9 cellular contexts compared by ENCODE assay signal in the genomic region with DNA sequence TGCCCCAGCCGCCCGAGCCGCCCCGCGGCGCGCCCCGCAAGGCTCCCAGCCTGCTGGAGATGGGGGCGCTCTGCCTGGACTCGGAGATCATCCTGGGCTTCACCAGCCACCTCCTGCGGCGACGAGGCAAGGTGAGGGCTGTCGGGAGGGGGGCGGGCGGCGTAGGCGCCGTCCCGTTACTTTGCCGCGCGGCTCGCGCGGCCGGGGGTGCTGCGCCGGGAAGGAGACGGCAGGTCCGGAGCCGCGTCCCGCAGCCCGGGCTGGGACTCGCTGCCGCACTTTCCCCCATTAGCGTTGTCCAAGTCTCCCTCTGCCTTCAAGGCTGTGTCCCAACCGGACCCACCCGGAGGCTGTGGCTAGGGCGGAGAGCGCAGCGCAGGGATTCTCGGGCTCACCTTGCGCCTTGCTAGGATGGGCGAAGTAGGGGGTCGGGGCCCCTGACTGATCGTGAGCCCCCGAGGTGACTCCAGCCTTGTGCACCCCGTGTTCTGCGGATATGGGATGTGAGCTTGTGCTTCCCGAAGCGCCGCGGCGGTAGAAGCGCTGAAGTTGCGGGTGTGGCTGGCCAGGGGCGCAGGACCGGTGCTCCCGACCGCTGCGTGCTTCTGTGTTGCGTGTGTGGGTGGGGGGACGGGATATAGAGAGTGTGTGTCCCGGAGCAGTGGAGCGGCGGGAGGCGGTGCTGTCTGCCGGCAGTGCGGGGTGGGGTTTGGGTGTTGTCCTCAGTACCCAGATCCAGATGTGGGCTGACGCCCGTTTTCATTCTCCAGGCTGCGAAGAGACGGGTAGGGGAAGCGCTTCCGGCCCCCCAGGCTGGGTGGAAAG. TPM values are rescaled to one million over a fixed set of nuclear protein-coding genes. Genes with fewer than 3 reads are reported as not detected.
A peak's percentile ranks its signal among the peaks of the same experiment; 100 is the strongest.
DNase-seq lines count a peak whose midpoint lies in the region; ATAC-seq and TF ChIP-seq lines count a peak whose summit lies in the region.
"Had no signal": no experiment of that assay in that cellular context is flagged by ENCODE, and none has a peak within 500 bp of the region (broad histone marks: within the 10 kb centered on the region; RNA-seq: fewer than 3 reads in every experiment).

No MANE protein-coding gene starts in this region.

- peak; percentile 9 to 17 for DNase-seq in activated CD4-positive, alpha-beta T cell treated with anti-CD3 and anti-CD28 coated beads, Interleukin-2, amount 50 U/mL, for 48 hours
- no peak for DNase-seq in activated CD4-positive, alpha-beta T cell treated with anti-CD3 and anti-CD28 coated beads, Interleukin-2, amount 50 U/mL, for 4 hours
- no peak for DNase-seq in activated T-helper 1 cell treated with anti-CD3 and anti-CD28 coated beads, Interleukin-12 subunit alpha, Interleukin-12 subunit beta, Interleukin-2, Interleukin-4 antibody, amounts not matched to agents 30 ng/mL and 10 ng/mL and 1 ng/mL, durations not matched to agents 14 hours and 24 hours and 36 hours (ENCODE audit: low spot score)
- DNase-seq in islet precursor cell (peak; percentile 54), foreskin keratinocyte (no peak), DMS53 treated with DMSO at 0.1 percent for 48 hours (lab: John Stamatoyannopoulos, UW; ENCODE audit: unreplicated experiment) (no peak)
- DNase-seq in stimulated activated naive CD8-positive, alpha-beta T cell treated with anti-CD3 and anti-CD28 coated beads, Interleukin-15, amount 100 ng/mL, for 72 hours: peak; percentile 10 to 23

- no peaks in the 10 kb centered on the region for H3K9me3 Mint-ChIP-seq in activated T-helper 1 cell treated with anti-CD3 and anti-CD28 coated beads, Interleukin-12 subunit alpha, Interleukin-12 subunit beta, Interleukin-2, Interleukin-4 antibody, amounts not matched to agents 30 ng/mL and 10 ng/mL and 1 ng/mL, durations not matched to agents 14 hours and 24 hours and 36 hours
- H3K9me3 Mint-ChIP-seq in stimulated activated naive CD8-positive, alpha-beta T cell treated with anti-CD3 and anti-CD28 coated beads, Interleukin-15, amount 100 ng/mL, for 72 hours: no peaks in the 10 kb centered on the region

- peaks cover 27% of the 10 kb centered on the region for H3K27me3 Mint-ChIP-seq in activated T-helper 1 cell treated with anti-CD3 and anti-CD28 coated beads, Interleukin-12 subunit alpha, Interleukin-12 subunit beta, Interleukin-2, Interleukin-4 antibody, amounts not matched to agents 30 ng/mL and 10 ng/mL and 1 ng/mL, durations not matched to agents 14 hours and 24 hours and 36 hours (ENCODE audit: insufficient read depth)
- peaks cover 83% of the 10 kb centered on the region for H3K27me3 Mint-ChIP-seq in stimulated activated naive CD8-positive, alpha-beta T cell treated with anti-CD3 and anti-CD28 coated beads, Interleukin-15, amount 100 ng/mL, for 72 hours

- H3K27ac ChIP-seq in foreskin keratinocyte: no peak overlapping the region

- H3K4me1 ChIP-seq in foreskin keratinocyte: no peaks in the 10 kb centered on the region

- peaks cover 66% of the 10 kb centered on the region for H3K27me3 ChIP-seq in foreskin keratinocyte

- TF ChIP-seq CTCF in foreskin keratinocyte (conservative IDR thresholded peaks at IDR 0.05): no peak

- no peak overlapping the region for H3K27ac Mint-ChIP-seq in activated T-helper 1 cell treated with anti-CD3 and anti-CD28 coated beads, Interleukin-12 subunit alpha, Interleukin-12 subunit beta, Interleukin-2, Interleukin-4 antibody, amounts not matched to agents 30 ng/mL and 10 ng/mL and 1 ng/mL, durations not matched to agents 14 hours and 24 hours and 36 hours
- no peak overlapping the region for H3K27ac Mint-ChIP-seq in stimulated activated naive CD8-positive, alpha-beta T cell treated with anti-CD3 and anti-CD28 coated beads, Interleukin-15, amount 100 ng/mL, for 72 hours

- ATAC-seq in stimulated activated naive CD8-positive, alpha-beta T cell treated with anti-CD3 and anti-CD28 coated beads, Interleukin-15, amount 100 ng/mL, for 72 hours: no peak
- ATAC-seq in GM21723 (IDR thresholded peaks at IDR 0.05; ENCODE audit: unreplicated experiment) (no peak), foreskin keratinocyte (no peak)

- peak overlapping the region; percentile 19 for H3K4me3 Mint-ChIP-seq in activated T-helper 1 cell treated with anti-CD3 and anti-CD28 coated beads, Interleukin-12 subunit alpha, Interleukin-12 subunit beta, Interleukin-2, Interleukin-4 antibody, amounts not matched to agents 30 ng/mL and 10 ng/mL and 1 ng/mL, durations not matched to agents 14 hours and 24 hours and 36 hours
- H3K4me3 Mint-ChIP-seq in stimulated activated naive CD8-positive, alpha-beta T cell treated with anti-CD3 and anti-CD28 coated beads, Interleukin-15, amount 100 ng/mL, for 72 hours: peak overlapping the region; percentile 61 to 74

- no peaks in the 10 kb centered on the region for H3K36me3 Mint-ChIP-seq in activated T-helper 1 cell treated with anti-CD3 and anti-CD28 coated beads, Interleukin-12 subunit alpha, Interleukin-12 subunit beta, Interleukin-2, Interleukin-4 antibody, amounts not matched to agents 30 ng/mL and 10 ng/mL and 1 ng/mL, durations not matched to agents 14 hours and 24 hours and 36 hours (ENCODE audit: low read depth)

- peaks cover 4% of the 10 kb centered on the region for H3K4me1 Mint-ChIP-seq in activated T-helper 1 cell treated with anti-CD3 and anti-CD28 coated beads, Interleukin-12 subunit alpha, Interleukin-12 subunit beta, Interleukin-2, Interleukin-4 antibody, amounts not matched to agents 30 ng/mL and 10 ng/mL and 1 ng/mL, durations not matched to agents 14 hours and 24 hours and 36 hours (ENCODE audit: low read depth)
- H3K4me1 Mint-ChIP-seq in stimulated activated naive CD8-positive, alpha-beta T cell treated with anti-CD3 and anti-CD28 coated beads, Interleukin-15, amount 100 ng/mL, for 72 hours: peaks cover 21% of the 10 kb centered on the region

- intact Hi-C loops in activated T-helper 1 cell treated with anti-CD3 and anti-CD28 coated beads, Interleukin-12 subunit alpha, Interleukin-12 subunit beta, Interleukin-2, Interleukin-4 antibody, amounts not matched to agents 30 ng/mL and 10 ng/mL and 1 ng/mL, durations not matched to agents 14 hours and 24 hours and 36 hours (cut with micrococcal nuclease): loop anchor here (1.0 kb wide), 1 partner anchor 504 kb away; no protein-coding TSS in a partner anchor

RNA-seq across cellular contexts. Expression of gene KIF26A, which starts 1.7 kb away (rescaled TPM):
- total RNA-seq in activated T-helper 1 cell treated with anti-CD3 and anti-CD28 coated beads, Interleukin-12 subunit alpha, Interleukin-12 subunit beta, Interleukin-2, Interleukin-4 antibody, amounts not matched to agents 30 ng/mL and 10 ng/mL and 1 ng/mL, durations not matched to agents 14 hours and 24 hours and 36 hours: 0.05 and 0.17 TPM in 2 replicates
- total RNA-seq in foreskin keratinocyte: 1.3 and 2.0 TPM in 2 replicates
- polyA plus RNA-seq in foreskin keratinocyte: 0.42 and 0.53 TPM in 2 replicates

RNA-seq across cellular contexts. Expression of gene ASPG, which starts 51.2 kb away (rescaled TPM):
- total RNA-seq in activated T-helper 1 cell treated with anti-CD3 and anti-CD28 coated beads, Interleukin-12 subunit alpha, Interleukin-12 subunit beta, Interleukin-2, Interleukin-4 antibody, amounts not matched to agents 30 ng/mL and 10 ng/mL and 1 ng/mL, durations not matched to agents 14 hours and 24 hours and 36 hours: not detected in 2 replicates
- 0.11 and 0.14 TPM in 2 replicates for total RNA-seq in foreskin keratinocyte
- 0.08 TPM in 1 of 2 replicates, not detected in the other for polyA plus RNA-seq in foreskin keratinocyte
- total RNA-seq: fibroblast of villous mesenchyme had no signal

Comparison
In these comparisons a context has a peak if more than half of its experiments do, and no peak if none do; other contexts are left out.
1. DNase-seq: peak in activated CD4-positive, alpha-beta T cell treated with anti-CD3 and anti-CD28 coated beads, Interleukin-2, amount 50 U/mL, for 48 hours (2 of 2), islet precursor cell (single experiment) and stimulated activated naive CD8-positive, alpha-beta T cell treated with anti-CD3 and anti-CD28 coated beads, Interleukin-15, amount 100 ng/mL, for 72 hours (2 of 2); none in activated CD4-positive, alpha-beta T cell treated with anti-CD3 and anti-CD28 coated beads, Interleukin-2, amount 50 U/mL, for 4 hours (0 of 2), activated T-helper 1 cell treated with anti-CD3 and anti-CD28 coated beads, Interleukin-12 subunit alpha, Interleukin-12 subunit beta, Interleukin-2, Interleukin-4 antibody, amounts not matched to agents 30 ng/mL and 10 ng/mL and 1 ng/mL, durations not matched to agents 14 hours and 24 hours and 36 hours (single experiment), foreskin keratinocyte (0 of 2) and DMS53 treated with DMSO at 0.1 percent for 48 hours (single experiment).